ENCODE assay signal across 24 cellular contexts in genomic region chr1:22101995-22102394, GRCh38. TPM values are rescaled to one million over a fixed set of nuclear protein-coding genes. Genes with fewer than 3 reads are reported as not detected.
"Had no signal": no experiment of that assay in that cellular context is flagged by ENCODE, and none has a peak within 500 bp of the region (broad histone marks: within the 10 kb centered on the region; RNA-seq: fewer than 3 reads in every experiment).

No MANE protein-coding gene starts in this region.

- ATAC-seq: activated CD8-positive, alpha-beta T cell treated with anti-CD3 and anti-CD28 coated beads, Interleukin-2, amount 10 ng/mL, durations not matched to agents 7 days and 5 days; activated naive CD8-positive, alpha-beta T cell treated with anti-CD3 and anti-CD28 coated beads, Interleukin-2, amount 50 U/mL, for 24 hours; esophagus mucosa had no signal

- H3K36me3 ChIP-seq: neural progenitor cell had no signal

- H3K27me3 Mint-ChIP-seq: activated naive CD8-positive, alpha-beta T cell treated with anti-CD3 and anti-CD28 coated beads, Interleukin-2, amount 50 U/mL, for 24 hours; activated T-cell treated with anti-CD3 and anti-CD28 coated beads, Interleukin-2, amount 50 U/mL, for 24 hours; naive B cell had no signal

- H3K4me1 ChIP-seq: neural progenitor cell, SJCRH30, testis had no signal

- H3K27me3 ChIP-seq: hepatocyte, neural progenitor cell, sigmoid colon, SJCRH30, testis had no signal

- H3K9me3 Mint-ChIP-seq: naive B cell, neural progenitor cell had no signal

- H3K9ac ChIP-seq: neural progenitor cell had no signal

- H3K4me3 ChIP-seq: hepatocyte, left ventricle myocardium inferior, neural progenitor cell, sigmoid colon, SJCRH30, testis had no signal

- H3K27ac ChIP-seq: left ventricle myocardium inferior, neural progenitor cell, SJCRH30, testis had no signal

- H3K4me3 Mint-ChIP-seq: activated CD8-positive, alpha-beta T cell treated with anti-CD3 and anti-CD28 coated beads, Interleukin-2, amount 10 ng/mL, durations not matched to agents 7 days and 5 days; activated naive CD8-positive, alpha-beta T cell treated with anti-CD3 and anti-CD28 coated beads, Interleukin-2, amount 50 U/mL, for 24 hours; activated T-cell treated with anti-CD3 and anti-CD28 coated beads, Interleukin-2, amount 50 U/mL, for 24 hours; neural progenitor cell had no signal

- DNase-seq: activated CD4-positive, alpha-beta T cell treated with anti-CD3 and anti-CD28 coated beads for 48 hours; activated CD4-positive, CD25-positive, alpha-beta regulatory T cell; activated CD8-positive, alpha-beta T cell treated with anti-CD3 and anti-CD28 coated beads, Interleukin-2, amount 10 ng/mL, durations not matched to agents 7 days and 5 days; activated naive CD4-positive, alpha-beta T cell treated with Interleukin-2 at 50 U/mL for 16 hours; activated naive CD8-positive, alpha-beta T cell treated with anti-CD3 and anti-CD28 coated beads, Interleukin-2, amount 50 U/mL, for 24 hours; activated T-cell treated with anti-CD3 and anti-CD28 coated beads, Interleukin-2, amount 50 U/mL, for 24 hours; effector CD4-positive, alpha-beta T cell; foreskin melanocyte; glutamatergic neuron; left ventricle myocardium inferior; mesendoderm; naive B cell; retina; sigmoid colon; SJCRH30; stimulated activated CD4-positive, alpha-beta T cell treated with anti-CD3 and anti-CD28 coated beads, Interleukin-2, amount 100 ng/mL, for 48 hours; stimulated activated CD8-positive, alpha-beta memory T cell treated with anti-CD3 and anti-CD28 coated beads, Interleukin-4, amount 100 ng/mL, for 48 hours; stimulated activated naive CD4-positive, alpha-beta T cell; testis; trophoblast cell had no signal

- H3K27ac Mint-ChIP-seq: activated CD8-positive, alpha-beta T cell treated with anti-CD3 and anti-CD28 coated beads, Interleukin-2, amount 10 ng/mL, durations not matched to agents 7 days and 5 days; neural progenitor cell had no signal

- H3K9me3 ChIP-seq: left ventricle myocardium inferior, sigmoid colon, SJCRH30, testis had no signal

RNA-seq across cellular contexts. Expression of gene WNT4, which starts 40.9 kb away (rescaled TPM):
- total RNA-seq: activated CD8-positive, alpha-beta T cell treated with anti-CD3 and anti-CD28 coated beads, Interleukin-2, amount 10 ng/mL, durations not matched to agents 7 days and 5 days; left ventricle myocardium inferior; T-helper 1 cell treated with Interleukin-12 subunit alpha and Interleukin-12 subunit beta and Interleukin-4 antibody, amounts not matched to agents 30 ng/mL and 1 ng/mL, for 36 hours had no signal
